In genomic region chr4:122152699-122153328, GRCh38 we compare ENCODE assay signal across 9 cellular contexts. TPM values are rescaled to one million over a fixed set of nuclear protein-coding genes. Genes with fewer than 3 reads are reported as not detected.
A peak's percentile ranks its signal among the peaks of the same experiment; 100 is the strongest.
DNase-seq lines count a peak whose midpoint lies in the region; ATAC-seq, FAIRE-seq and TF ChIP-seq lines count a peak whose summit lies in the region.
"Had no signal": no experiment of that assay in that cellular context is flagged by ENCODE, and none has a peak within 500 bp of the region (broad histone marks: within the 10 kb centered on the region; RNA-seq: fewer than 3 reads in every experiment).

No MANE protein-coding gene starts in this region.

- H2AFZ ChIP-seq in DND-41 (ENCODE audit: low read depth, low read length) = peak overlapping the region; percentile 98

- H3K4me1 Mint-ChIP-seq in T-helper 1 cell treated with Interleukin-12 subunit alpha and Interleukin-12 subunit beta and Interleukin-4 antibody, amounts not matched to agents 30 μg/mL and 1 μg/mL, for 36 hours (ENCODE audit: low read depth) = peaks cover 44% of the 10 kb centered on the region
- H3K4me1 Mint-ChIP-seq in central memory CD8-positive, alpha-beta T cell = peaks cover 56% of the 10 kb centered on the region

- no peaks in the 10 kb centered on the region for H3K9me3 Mint-ChIP-seq in T-helper 1 cell treated with Interleukin-12 subunit alpha and Interleukin-12 subunit beta and Interleukin-4 antibody, amounts not matched to agents 30 μg/mL and 1 μg/mL, for 36 hours
- no peaks in the 10 kb centered on the region for H3K9me3 Mint-ChIP-seq in central memory CD8-positive, alpha-beta T cell

- peak overlapping the region; percentile 93 for H3K4me2 ChIP-seq in DND-41 (ENCODE audit: insufficient read depth, low read length)

- peaks cover 18% of the 10 kb centered on the region for H3K79me2 ChIP-seq in DND-41 (ENCODE audit: insufficient read depth, low read length)

- H3K27me3 ChIP-seq in DND-41 (ENCODE audit: insufficient read depth, low read length, poor library complexity) = no peaks in the 10 kb centered on the region

- H3K9ac ChIP-seq in DND-41 (ENCODE audit: low read depth, low read length) = peak overlapping the region; percentile 79
- H3K9ac ChIP-seq in kidney (ENCODE audit: low read length in 2 of 2) = peak overlapping the region; percentile 61 to 92

- H4K20me1 ChIP-seq in DND-41 (ENCODE audit: insufficient read depth, low read length) = no peaks in the 10 kb centered on the region

- peak; percentile 42 for DNase-seq in DND-41
- peak; percentile 37 for DNase-seq in HT1080 (ENCODE audit: low read depth)
- DNase-seq in central memory CD8-positive, alpha-beta T cell (ENCODE audit: low spot score in 2 of 2) = no peak
- peak; percentile 79 for DNase-seq in kidney
- DNase-seq in stimulated activated CD4-positive, alpha-beta T cell treated with anti-CD3 and anti-CD28 coated beads, Interleukin-15, amount 100 ng/mL, for 24 hours = peak; percentile 41
- no peak for DNase-seq in GF-D8 (lab: John Stamatoyannopoulos, UW)

- peaks cover 28% of the 10 kb centered on the region for H3K4me1 ChIP-seq in DND-41 (ENCODE audit: insufficient read depth, low read length)
- H3K4me1 ChIP-seq in kidney (ENCODE audit: control insufficient read depth in 1 of 2, insufficient read depth in 1 of 2, low read depth in 1 of 2, low read length in 2 of 2) = peaks cover 0 to 3% of the 10 kb centered on the region in 2 donors

- ATAC-seq in DND-41 (ENCODE audit: insufficient read depth, low read depth) = peak; percentile 48
- ATAC-seq in GM21447 (IDR thresholded peaks at IDR 0.05; ENCODE audit: unreplicated experiment) = peak; percentile 51
- ATAC-seq in central memory CD8-positive, alpha-beta T cell (replicated peaks; ENCODE audit: extremely low read depth, poor library complexity, severe bottlenecking) = peak; percentile 23

- intact Hi-C loops in kidney (cut with DNase I) = no loop called here

- H3K27ac Mint-ChIP-seq in T-helper 1 cell treated with Interleukin-12 subunit alpha and Interleukin-12 subunit beta and Interleukin-4 antibody, amounts not matched to agents 30 μg/mL and 1 μg/mL, for 36 hours = peak overlapping the region; percentile 82
- peak overlapping the region; percentile 96 for H3K27ac Mint-ChIP-seq in central memory CD8-positive, alpha-beta T cell (ENCODE audit: low read depth)

- H3K4me3 ChIP-seq in DND-41 (ENCODE audit: low read depth in 1 of 2, low read length in 2 of 2) = peak overlapping the region; percentile 78 to 82
- H3K4me3 ChIP-seq in kidney (ENCODE audit: low read length in 2 of 2) = peak overlapping the region; percentile 90 to 91

- H3K27ac ChIP-seq in DND-41 (ENCODE audit: low read length) (peak overlapping the region; percentile 68), kidney (ENCODE audit: low read depth in 2 of 2, low read length in 2 of 2) (peak overlapping the region; percentile 94 to 95)

- H3K9me3 ChIP-seq in DND-41 (ENCODE audit: insufficient read depth, low read length, severe bottlenecking) (no peaks in the 10 kb centered on the region), kidney (ENCODE audit: control insufficient read depth in 1 of 2, low read length in 2 of 2) (no peaks in the 10 kb centered on the region)

- TF ChIP-seq CTCF in DND-41 (IDR thresholded peaks at IDR 0.05; ENCODE audit: borderline replicate concordance, extremely low read depth, low read length, poor library complexity, severe bottlenecking) (no peak), kidney (IDR thresholded peaks at IDR 0.05; ENCODE audit: borderline replicate concordance, extremely low read depth, insufficient read depth) (no peak)

- H3K36me3 Mint-ChIP-seq in T-helper 1 cell treated with Interleukin-12 subunit alpha and Interleukin-12 subunit beta and Interleukin-4 antibody, amounts not matched to agents 30 μg/mL and 1 μg/mL, for 36 hours (ENCODE audit: low read depth) = peaks cover 26% of the 10 kb centered on the region
- H3K36me3 Mint-ChIP-seq in central memory CD8-positive, alpha-beta T cell (ENCODE audit: insufficient read depth) = peaks cover 13% of the 10 kb centered on the region

- peak overlapping the region; percentile 87 for H3K4me3 Mint-ChIP-seq in T-helper 1 cell treated with Interleukin-12 subunit alpha and Interleukin-12 subunit beta and Interleukin-4 antibody, amounts not matched to agents 30 μg/mL and 1 μg/mL, for 36 hours
- peak overlapping the region; percentile 93 for H3K4me3 Mint-ChIP-seq in central memory CD8-positive, alpha-beta T cell

- FAIRE-seq in kidney (lab: Jason Lieb, UNC) = no peak
- FAIRE-seq: endometrium had no signal

- H3K36me3 ChIP-seq in DND-41 (ENCODE audit: insufficient read depth, low read length) (peaks cover 6% of the 10 kb centered on the region), kidney (ENCODE audit: control insufficient read depth in 1 of 2, insufficient read depth in 2 of 2, low read length in 2 of 2) (peaks cover 0 to 15% of the 10 kb centered on the region in 2 donors)

- H3K27me3 Mint-ChIP-seq in T-helper 1 cell treated with Interleukin-12 subunit alpha and Interleukin-12 subunit beta and Interleukin-4 antibody, amounts not matched to agents 30 μg/mL and 1 μg/mL, for 36 hours (ENCODE audit: low read depth) = no peaks in the 10 kb centered on the region
- H3K27me3 Mint-ChIP-seq in central memory CD8-positive, alpha-beta T cell = no peaks in the 10 kb centered on the region

RNA-seq across cellular contexts. Expression of gene BLTP1, which starts 0.7 kb away (rescaled TPM):
- total RNA-seq in HT1080 (2014; rRNA removed; shearing (Covaris generic)) = 12.1 and 13.0 TPM in 2 replicates
- polyA plus RNA-seq in HT1080 (2015; cell fraction: cytosol; rRNA removed) = 7.2 and 11.3 TPM in 2 replicates
- polyA plus RNA-seq in HT1080 (2015; cell fraction: nucleus; rRNA removed) = 65.0 and 70.4 TPM in 2 replicates
- 74.2 TPM for total RNA-seq in kidney
- 14.2 TPM for polyA plus RNA-seq in kidney (ENCODE audit: insufficient read depth, low read depth, low replicate concordance)

Comparison
In these comparisons a context has a peak if more than half of its experiments do, and no peak if none do; other contexts are left out.
1. DNase-seq: peak in DND-41 (single experiment), HT1080 (single experiment), kidney (single experiment) and stimulated activated CD4-positive, alpha-beta T cell treated with anti-CD3 and anti-CD28 coated beads, Interleukin-15, amount 100 ng/mL, for 24 hours (single experiment); none in central memory CD8-positive, alpha-beta T cell (0 of 2) and GF-D8 (single experiment).
2. Peak in every context shown above with its lines, with median percentiles within 50 percentile points of each other: ATAC-seq.